Comparison of ENCODE assay signal across 1 cellular context in the genomic region with DNA sequence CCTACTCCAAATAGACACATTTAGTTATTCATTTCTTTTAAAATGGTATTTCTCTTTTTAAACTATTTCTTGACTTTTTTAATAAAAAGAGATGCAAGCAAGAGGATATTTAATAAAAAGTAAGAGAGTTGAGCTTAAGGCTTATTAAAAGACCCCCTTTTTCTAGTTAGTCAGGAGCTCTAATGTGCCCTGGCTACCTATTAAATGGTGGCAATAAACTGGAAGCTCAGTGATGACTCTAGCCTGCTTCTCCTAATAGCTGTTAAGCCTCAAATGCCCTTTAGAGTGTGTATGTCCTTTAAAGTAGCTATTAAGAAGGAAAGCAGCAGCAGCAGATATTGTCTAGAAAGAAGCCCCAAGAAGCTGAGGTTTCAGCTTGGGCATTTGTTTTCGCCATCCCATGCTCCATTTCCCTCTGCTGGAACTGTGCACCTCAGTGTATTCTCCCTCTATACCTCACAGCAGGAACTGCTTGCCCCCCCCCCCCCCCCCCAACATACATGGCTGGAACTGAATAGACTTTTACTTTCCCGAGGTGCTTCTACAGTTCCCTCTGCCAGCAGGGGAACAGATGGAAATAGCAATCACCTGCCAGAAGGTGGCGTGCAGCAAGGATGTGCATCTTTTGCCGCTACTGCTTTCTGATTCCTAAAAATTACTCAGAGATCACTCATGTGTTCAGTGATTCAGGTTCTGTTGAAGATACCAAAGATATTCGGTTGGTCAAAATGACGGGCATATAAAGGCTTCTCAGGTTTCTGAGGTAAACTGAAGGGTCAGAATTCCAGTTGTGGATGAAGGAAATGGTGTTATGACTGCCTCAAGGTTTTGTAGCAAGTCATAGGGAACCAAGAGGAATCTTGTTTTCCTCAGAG.
TF ChIP-seq lines count a peak whose summit lies in the region.

No MANE protein-coding gene starts in this region.

TF ChIP-seq in K562, 482 proteins besides CTCF, POLR2A, EP300 and RAD21 (continued from another document):
- TF ChIP-seq, protein P1, sequence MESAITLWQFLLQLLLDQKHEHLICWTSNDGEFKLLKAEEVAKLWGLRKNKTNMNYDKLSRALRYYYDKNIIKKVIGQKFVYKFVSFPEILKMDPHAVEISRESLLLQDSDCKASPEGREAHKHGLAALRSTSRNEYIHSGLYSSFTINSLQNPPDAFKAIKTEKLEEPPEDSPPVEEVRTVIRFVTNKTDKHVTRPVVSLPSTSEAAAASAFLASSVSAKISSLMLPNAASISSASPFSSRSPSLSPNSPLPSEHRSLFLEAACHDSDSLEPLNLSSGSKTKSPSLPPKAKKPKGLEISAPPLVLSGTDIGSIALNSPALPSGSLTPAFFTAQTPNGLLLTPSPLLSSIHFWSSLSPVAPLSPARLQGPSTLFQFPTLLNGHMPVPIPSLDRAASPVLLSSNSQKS (CRISPR knock-in tag; IDR thresholded peaks at IDR 0.05): no peak
- TF ChIP-seq BHLHE40 (IDR thresholded peaks at IDR 0.05; ENCODE audit: low read length) (0 out of 2 replicates have a peak, but pooled peaks have one; percentile 42), ZNF740 (CRISPR knock-in tag; IDR thresholded peaks at IDR 0.05) (no peak), ZNF740 (tag; IDR thresholded peaks at IDR 0.05) (peak in 1 of 2 experiments; percentile 80; a peak in 2 of 4 replicates), MCM2 (IDR thresholded peaks at IDR 0.05; ENCODE audit: low read depth) (no peak)
- TF ChIP-seq, protein P2, sequence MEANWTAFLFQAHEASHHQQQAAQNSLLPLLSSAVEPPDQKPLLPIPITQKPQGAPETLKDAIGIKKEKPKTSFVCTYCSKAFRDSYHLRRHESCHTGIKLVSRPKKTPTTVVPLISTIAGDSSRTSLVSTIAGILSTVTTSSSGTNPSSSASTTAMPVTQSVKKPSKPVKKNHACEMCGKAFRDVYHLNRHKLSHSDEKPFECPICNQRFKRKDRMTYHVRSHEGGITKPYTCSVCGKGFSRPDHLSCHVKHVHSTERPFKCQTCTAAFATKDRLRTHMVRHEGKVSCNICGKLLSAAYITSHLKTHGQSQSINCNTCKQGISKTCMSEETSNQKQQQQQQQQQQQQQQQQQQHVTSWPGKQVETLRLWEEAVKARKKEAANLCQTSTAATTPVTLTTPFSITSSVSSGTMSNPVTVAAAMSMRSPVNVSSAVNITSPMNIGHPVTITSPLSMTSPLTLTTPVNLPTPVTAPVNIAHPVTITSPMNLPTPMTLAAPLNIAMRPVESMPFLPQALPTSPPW (CRISPR knock-in tag; IDR thresholded peaks at IDR 0.05): peak; percentile 29; the same call in 1 of the 2 replicates
- TF ChIP-seq, protein P3, sequence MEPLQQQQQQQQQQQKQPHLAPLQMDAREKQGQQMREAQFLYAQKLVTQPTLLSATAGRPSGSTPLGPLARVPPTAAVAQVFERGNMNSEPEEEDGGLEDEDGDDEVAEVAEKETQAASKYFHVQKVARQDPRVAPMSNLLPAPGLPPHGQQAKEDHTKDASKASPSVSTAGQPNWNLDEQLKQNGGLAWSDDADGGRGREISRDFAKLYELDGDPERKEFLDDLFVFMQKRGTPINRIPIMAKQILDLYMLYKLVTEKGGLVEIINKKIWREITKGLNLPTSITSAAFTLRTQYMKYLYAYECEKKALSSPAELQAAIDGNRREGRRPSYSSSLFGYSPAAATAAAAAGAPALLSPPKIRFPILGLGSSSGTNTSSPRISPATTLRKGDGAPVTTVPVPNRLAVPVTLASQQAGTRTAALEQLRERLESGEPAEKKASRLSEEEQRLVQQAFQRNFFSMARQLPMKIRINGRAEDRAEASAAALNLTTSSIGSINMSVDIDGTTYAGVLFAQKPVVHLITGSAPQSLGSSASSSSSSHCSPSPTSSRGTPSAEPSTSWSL (CRISPR knock-in tag; IDR thresholded peaks at IDR 0.05; ENCODE audit: borderline replicate concordance): no peak
